Comparison of ENCODE assay signal across 1 cellular context in the genomic region with DNA sequence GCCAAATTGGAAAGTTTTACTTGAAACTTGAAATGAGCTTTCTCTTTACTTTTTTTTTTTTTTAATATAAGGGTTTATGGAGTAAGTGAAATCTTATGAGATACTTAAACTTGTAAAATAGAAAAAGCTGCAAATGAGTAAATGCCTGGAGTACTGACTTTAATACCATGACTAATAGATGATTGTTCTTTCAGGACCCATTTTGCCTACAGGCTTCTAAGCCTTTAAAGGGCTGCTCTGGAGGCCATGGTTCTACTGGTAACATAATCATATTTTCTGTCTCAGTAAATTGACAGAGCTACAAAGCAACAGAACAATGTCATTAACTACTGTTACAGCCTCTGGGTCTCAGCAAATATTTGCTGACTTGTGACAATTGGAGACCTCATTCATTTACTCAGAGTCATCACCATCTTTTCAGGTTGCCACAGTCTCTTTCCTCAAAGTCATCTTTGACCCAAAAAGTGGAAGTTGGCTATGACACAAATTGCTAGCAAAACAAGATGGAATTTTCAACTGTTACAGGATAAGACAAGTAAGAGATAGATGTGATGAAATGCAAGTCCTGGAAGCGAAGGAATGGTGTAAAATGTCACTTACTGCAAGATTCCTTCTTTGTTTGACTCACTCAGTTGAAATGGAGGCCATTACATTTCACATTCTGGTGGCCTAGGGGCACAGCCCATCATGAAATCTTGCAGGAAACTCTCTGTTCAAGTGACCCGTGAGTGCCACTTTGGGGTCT.
TF ChIP-seq lines count a peak whose summit lies in the region.

No MANE protein-coding gene starts in this region.

TF ChIP-seq in HCT116, 20 proteins besides CTCF, POLR2A, EP300 and RAD21:
- TF ChIP-seq, protein P1, sequence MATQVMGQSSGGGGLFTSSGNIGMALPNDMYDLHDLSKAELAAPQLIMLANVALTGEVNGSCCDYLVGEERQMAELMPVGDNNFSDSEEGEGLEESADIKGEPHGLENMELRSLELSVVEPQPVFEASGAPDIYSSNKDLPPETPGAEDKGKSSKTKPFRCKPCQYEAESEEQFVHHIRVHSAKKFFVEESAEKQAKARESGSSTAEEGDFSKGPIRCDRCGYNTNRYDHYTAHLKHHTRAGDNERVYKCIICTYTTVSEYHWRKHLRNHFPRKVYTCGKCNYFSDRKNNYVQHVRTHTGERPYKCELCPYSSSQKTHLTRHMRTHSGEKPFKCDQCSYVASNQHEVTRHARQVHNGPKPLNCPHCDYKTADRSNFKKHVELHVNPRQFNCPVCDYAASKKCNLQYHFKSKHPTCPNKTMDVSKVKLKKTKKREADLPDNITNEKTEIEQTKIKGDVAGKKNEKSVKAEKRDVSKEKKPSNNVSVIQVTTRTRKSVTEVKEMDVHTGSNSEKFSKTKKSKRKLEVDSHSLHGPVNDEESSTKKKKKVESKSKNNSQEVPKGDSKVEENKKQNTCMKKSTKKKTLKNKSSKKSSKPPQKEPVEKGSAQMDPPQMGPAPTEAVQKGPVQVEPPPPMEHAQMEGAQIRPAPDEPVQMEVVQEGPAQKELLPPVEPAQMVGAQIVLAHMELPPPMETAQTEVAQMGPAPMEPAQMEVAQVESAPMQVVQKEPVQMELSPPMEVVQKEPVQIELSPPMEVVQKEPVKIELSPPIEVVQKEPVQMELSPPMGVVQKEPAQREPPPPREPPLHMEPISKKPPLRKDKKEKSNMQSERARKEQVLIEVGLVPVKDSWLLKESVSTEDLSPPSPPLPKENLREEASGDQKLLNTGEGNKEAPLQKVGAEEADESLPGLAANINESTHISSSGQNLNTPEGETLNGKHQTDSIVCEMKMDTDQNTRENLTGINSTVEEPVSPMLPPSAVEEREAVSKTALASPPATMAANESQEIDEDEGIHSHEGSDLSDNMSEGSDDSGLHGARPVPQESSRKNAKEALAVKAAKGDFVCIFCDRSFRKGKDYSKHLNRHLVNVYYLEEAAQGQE (IDR thresholded peaks at IDR 0.05; ENCODE audit: low read depth), result no peak
- TF ChIP-seq, protein P2, sequence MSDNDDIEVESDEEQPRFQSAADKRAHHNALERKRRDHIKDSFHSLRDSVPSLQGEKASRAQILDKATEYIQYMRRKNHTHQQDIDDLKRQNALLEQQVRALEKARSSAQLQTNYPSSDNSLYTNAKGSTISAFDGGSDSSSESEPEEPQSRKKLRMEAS (IDR thresholded peaks at IDR 0.05), result no peak
- TF ChIP-seq YY1 (IDR thresholded peaks at IDR 0.05; ENCODE audit: extremely low read depth, insufficient replicate concordance, low read depth, low read length) (no peak), ZFX (IDR thresholded peaks at IDR 0.05) (no peak), POLR2AphosphoS5 (IDR thresholded peaks at IDR 0.05; ENCODE audit: low read depth, low read length) (no peak), ZNF274 (IDR thresholded peaks at IDR 0.05; ENCODE audit: low read depth, low read length) (no peak), EZH2phosphoT487 (IDR thresholded peaks at IDR 0.05; ENCODE audit: borderline replicate concordance) (no peak), SRF (IDR thresholded peaks at IDR 0.05; ENCODE audit: low read depth) (no peak), SP1 (IDR thresholded peaks at IDR 0.05; ENCODE audit: low read depth) (no peak), JUND (IDR thresholded peaks at IDR 0.05) (no peak), CEBPB (IDR thresholded peaks at IDR 0.05; ENCODE audit: low read depth) (no peak), TCF7L2 (IDR thresholded peaks at IDR 0.05; ENCODE audit: borderline replicate concordance, extremely low read depth, insufficient read depth, insufficient read length) (no peak), FOSL1 (IDR thresholded peaks at IDR 0.05; ENCODE audit: low read depth) (no peak)
TF ChIP-seq in HCT116: peak in this region for 0.
